Comparison of ENCODE assay signal across 1 cellular context in the genomic region with DNA sequence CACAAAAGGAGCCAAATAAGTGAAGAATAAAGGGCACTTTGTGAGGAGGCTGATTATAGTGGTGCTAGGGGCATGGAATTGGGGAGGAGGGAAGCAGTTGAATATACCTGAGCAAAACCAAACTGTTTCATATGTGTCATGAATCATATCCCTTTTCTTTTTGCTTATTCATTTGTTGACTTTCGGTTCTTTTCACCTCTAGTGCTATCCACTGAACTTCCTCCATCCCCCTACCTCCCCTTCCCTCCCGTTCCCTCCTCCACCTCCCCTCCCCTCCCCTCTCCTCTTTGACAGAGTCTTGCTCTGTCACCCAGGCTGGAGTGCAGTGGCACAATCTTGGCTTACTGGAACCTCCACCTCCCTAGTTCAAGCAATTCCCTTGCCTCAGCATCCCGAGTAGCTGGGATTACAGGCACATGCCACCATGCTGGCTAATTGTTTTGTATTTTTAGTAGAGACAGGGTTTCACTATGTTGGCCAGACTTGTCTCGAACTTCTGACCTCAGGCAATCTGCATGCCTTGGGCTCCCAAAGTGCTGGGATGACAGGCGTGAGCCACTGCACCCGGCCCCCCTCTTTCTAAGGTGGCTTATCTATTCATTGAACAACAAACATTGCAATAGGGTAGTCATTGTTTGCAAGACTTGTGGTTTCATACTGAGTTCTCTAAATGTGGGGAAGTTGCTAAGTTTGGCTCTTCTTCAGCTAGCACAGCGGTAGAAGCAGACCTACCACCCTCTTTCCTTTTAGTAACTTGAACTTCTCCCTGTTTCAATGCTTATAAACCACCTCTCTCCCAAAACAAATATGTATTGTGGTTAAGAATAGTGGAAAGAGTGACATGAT.
A peak's percentile ranks its signal among the peaks of the same experiment; 100 is the strongest.
TF ChIP-seq lines count a peak whose summit lies in the region.

No MANE protein-coding gene starts in this region.

TF ChIP-seq in K562, 482 proteins besides CTCF, POLR2A, EP300 and RAD21 (continued from another document and continues in another):
- TF ChIP-seq, protein P1, sequence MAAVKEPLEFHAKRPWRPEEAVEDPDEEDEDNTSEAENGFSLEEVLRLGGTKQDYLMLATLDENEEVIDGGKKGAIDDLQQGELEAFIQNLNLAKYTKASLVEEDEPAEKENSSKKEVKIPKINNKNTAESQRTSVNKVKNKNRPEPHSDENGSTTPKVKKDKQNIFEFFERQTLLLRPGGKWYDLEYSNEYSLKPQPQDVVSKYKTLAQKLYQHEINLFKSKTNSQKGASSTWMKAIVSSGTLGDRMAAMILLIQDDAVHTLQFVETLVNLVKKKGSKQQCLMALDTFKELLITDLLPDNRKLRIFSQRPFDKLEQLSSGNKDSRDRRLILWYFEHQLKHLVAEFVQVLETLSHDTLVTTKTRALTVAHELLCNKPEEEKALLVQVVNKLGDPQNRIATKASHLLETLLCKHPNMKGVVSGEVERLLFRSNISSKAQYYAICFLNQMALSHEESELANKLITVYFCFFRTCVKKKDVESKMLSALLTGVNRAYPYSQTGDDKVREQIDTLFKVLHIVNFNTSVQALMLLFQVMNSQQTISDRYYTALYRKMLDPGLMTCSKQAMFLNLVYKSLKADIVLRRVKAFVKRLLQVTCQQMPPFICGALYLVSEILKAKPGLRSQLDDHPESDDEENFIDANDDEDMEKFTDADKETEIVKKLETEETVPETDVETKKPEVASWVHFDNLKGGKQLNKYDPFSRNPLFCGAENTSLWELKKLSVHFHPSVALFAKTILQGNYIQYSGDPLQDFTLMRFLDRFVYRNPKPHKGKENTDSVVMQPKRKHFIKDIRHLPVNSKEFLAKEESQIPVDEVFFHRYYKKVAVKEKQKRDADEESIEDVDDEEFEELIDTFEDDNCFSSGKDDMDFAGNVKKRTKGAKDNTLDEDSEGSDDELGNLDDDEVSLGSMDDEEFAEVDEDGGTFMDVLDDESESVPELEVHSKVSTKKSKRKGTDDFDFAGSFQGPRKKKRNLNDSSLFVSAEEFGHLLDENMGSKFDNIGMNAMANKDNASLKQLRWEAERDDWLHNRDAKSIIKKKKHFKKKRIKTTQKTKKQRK (IDR thresholded peaks at IDR 0.05; ENCODE audit: borderline replicate concordance, low read depth, low read length) = no peak
- TF ChIP-seq HIVEP1 (CRISPR knock-in tag; IDR thresholded peaks at IDR 0.05) = no peak
- no peak; the same call in 1 of the 2 replicates for TF ChIP-seq TARDBP (IDR thresholded peaks at IDR 0.05)
- TF ChIP-seq U2AF1 (optimal IDR thresholded peaks at IDR 0.05; ENCODE audit: low read depth, low read length) = no peak
- peak; percentile 89 for TF ChIP-seq CEBPB (tag; IDR thresholded peaks at IDR 0.05)
- TF ChIP-seq, protein P2, sequence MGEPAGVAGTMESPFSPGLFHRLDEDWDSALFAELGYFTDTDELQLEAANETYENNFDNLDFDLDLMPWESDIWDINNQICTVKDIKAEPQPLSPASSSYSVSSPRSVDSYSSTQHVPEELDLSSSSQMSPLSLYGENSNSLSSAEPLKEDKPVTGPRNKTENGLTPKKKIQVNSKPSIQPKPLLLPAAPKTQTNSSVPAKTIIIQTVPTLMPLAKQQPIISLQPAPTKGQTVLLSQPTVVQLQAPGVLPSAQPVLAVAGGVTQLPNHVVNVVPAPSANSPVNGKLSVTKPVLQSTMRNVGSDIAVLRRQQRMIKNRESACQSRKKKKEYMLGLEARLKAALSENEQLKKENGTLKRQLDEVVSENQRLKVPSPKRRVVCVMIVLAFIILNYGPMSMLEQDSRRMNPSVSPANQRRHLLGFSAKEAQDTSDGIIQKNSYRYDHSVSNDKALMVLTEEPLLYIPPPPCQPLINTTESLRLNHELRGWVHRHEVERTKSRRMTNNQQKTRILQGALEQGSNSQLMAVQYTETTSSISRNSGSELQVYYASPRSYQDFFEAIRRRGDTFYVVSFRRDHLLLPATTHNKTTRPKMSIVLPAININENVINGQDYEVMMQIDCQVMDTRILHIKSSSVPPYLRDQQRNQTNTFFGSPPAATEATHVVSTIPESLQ (CRISPR knock-in tag; IDR thresholded peaks at IDR 0.05) = no peak
- TF ChIP-seq, protein P3, sequence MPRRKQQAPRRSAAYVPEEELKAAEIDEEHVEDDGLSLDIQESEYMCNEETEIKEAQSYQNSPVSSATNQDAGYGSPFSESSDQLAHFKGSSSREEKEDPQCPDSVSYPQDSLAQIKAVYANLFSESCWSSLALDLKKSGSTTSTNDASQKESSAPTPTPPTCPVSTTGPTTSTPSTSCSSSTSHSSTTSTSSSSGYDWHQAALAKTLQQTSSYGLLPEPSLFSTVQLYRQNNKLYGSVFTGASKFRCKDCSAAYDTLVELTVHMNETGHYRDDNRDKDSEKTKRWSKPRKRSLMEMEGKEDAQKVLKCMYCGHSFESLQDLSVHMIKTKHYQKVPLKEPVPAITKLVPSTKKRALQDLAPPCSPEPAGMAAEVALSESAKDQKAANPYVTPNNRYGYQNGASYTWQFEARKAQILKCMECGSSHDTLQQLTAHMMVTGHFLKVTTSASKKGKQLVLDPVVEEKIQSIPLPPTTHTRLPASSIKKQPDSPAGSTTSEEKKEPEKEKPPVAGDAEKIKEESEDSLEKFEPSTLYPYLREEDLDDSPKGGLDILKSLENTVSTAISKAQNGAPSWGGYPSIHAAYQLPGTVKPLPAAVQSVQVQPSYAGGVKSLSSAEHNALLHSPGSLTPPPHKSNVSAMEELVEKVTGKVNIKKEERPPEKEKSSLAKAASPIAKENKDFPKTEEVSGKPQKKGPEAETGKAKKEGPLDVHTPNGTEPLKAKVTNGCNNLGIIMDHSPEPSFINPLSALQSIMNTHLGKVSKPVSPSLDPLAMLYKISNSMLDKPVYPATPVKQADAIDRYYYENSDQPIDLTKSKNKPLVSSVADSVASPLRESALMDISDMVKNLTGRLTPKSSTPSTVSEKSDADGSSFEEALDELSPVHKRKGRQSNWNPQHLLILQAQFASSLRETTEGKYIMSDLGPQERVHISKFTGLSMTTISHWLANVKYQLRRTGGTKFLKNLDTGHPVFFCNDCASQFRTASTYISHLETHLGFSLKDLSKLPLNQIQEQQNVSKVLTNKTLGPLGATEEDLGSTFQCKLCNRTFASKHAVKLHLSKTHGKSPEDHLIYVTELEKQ (CRISPR knock-in tag; IDR thresholded peaks at IDR 0.05) = no peak
- TF ChIP-seq SOX6 (IDR thresholded peaks at IDR 0.05) = peak; percentile 99
- no peak for TF ChIP-seq HMG20B (CRISPR knock-in tag; IDR thresholded peaks at IDR 0.05)
- no peak for TF ChIP-seq PHF8 (IDR thresholded peaks at IDR 0.05; ENCODE audit: borderline replicate concordance, low read length)
- TF ChIP-seq, protein P4, sequence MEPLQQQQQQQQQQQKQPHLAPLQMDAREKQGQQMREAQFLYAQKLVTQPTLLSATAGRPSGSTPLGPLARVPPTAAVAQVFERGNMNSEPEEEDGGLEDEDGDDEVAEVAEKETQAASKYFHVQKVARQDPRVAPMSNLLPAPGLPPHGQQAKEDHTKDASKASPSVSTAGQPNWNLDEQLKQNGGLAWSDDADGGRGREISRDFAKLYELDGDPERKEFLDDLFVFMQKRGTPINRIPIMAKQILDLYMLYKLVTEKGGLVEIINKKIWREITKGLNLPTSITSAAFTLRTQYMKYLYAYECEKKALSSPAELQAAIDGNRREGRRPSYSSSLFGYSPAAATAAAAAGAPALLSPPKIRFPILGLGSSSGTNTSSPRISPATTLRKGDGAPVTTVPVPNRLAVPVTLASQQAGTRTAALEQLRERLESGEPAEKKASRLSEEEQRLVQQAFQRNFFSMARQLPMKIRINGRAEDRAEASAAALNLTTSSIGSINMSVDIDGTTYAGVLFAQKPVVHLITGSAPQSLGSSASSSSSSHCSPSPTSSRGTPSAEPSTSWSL (CRISPR knock-in tag; IDR thresholded peaks at IDR 0.05; ENCODE audit: borderline replicate concordance) = no peak
- TF ChIP-seq, protein P5, sequence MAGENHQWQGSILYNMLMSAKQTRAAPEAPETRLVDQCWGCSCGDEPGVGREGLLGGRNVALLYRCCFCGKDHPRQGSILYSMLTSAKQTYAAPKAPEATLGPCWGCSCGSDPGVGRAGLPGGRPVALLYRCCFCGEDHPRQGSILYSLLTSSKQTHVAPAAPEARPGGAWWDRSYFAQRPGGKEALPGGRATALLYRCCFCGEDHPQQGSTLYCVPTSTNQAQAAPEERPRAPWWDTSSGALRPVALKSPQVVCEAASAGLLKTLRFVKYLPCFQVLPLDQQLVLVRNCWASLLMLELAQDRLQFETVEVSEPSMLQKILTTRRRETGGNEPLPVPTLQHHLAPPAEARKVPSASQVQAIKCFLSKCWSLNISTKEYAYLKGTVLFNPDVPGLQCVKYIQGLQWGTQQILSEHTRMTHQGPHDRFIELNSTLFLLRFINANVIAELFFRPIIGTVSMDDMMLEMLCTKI (IDR thresholded peaks at IDR 0.05; ENCODE audit: partially characterized antibody) = no peak
- TF ChIP-seq, protein P6, sequence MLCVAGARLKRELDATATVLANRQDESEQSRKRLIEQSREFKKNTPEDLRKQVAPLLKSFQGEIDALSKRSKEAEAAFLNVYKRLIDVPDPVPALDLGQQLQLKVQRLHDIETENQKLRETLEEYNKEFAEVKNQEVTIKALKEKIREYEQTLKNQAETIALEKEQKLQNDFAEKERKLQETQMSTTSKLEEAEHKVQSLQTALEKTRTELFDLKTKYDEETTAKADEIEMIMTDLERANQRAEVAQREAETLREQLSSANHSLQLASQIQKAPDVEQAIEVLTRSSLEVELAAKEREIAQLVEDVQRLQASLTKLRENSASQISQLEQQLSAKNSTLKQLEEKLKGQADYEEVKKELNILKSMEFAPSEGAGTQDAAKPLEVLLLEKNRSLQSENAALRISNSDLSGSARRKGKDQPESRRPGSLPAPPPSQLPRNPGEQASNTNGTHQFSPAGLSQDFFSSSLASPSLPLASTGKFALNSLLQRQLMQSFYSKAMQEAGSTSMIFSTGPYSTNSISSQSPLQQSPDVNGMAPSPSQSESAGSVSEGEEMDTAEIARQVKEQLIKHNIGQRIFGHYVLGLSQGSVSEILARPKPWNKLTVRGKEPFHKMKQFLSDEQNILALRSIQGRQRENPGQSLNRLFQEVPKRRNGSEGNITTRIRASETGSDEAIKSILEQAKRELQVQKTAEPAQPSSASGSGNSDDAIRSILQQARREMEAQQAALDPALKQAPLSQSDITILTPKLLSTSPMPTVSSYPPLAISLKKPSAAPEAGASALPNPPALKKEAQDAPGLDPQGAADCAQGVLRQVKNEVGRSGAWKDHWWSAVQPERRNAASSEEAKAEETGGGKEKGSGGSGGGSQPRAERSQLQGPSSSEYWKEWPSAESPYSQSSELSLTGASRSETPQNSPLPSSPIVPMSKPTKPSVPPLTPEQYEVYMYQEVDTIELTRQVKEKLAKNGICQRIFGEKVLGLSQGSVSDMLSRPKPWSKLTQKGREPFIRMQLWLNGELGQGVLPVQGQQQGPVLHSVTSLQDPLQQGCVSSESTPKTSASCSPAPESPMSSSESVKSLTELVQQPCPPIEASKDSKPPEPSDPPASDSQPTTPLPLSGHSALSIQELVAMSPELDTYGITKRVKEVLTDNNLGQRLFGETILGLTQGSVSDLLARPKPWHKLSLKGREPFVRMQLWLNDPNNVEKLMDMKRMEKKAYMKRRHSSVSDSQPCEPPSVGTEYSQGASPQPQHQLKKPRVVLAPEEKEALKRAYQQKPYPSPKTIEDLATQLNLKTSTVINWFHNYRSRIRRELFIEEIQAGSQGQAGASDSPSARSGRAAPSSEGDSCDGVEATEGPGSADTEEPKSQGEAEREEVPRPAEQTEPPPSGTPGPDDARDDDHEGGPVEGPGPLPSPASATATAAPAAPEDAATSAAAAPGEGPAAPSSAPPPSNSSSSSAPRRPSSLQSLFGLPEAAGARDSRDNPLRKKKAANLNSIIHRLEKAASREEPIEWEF (CRISPR knock-in tag; IDR thresholded peaks at IDR 0.05) = no peak
- TF ChIP-seq ZBTB7A (IDR thresholded peaks at IDR 0.05; ENCODE audit: borderline replicate concordance, control insufficient read depth, low read depth, low read length) = no peak
- peak; percentile 61; the same call in 1 of the 2 replicates for TF ChIP-seq MIER1 (IDR thresholded peaks at IDR 0.05; ENCODE audit: low read depth)
- TF ChIP-seq SUPT5H (IDR thresholded peaks at IDR 0.05) = peak; percentile 58; the same call in 1 of the 2 replicates
- TF ChIP-seq, protein P7, sequence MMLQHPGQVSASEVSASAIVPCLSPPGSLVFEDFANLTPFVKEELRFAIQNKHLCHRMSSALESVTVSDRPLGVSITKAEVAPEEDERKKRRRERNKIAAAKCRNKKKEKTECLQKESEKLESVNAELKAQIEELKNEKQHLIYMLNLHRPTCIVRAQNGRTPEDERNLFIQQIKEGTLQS (IDR thresholded peaks at IDR 0.05) = peak; percentile 87
- TF ChIP-seq, protein P7 (CRISPR knock-in tag; conservative IDR thresholded peaks at IDR 0.05) = no peak
- TF ChIP-seq, protein P8, sequence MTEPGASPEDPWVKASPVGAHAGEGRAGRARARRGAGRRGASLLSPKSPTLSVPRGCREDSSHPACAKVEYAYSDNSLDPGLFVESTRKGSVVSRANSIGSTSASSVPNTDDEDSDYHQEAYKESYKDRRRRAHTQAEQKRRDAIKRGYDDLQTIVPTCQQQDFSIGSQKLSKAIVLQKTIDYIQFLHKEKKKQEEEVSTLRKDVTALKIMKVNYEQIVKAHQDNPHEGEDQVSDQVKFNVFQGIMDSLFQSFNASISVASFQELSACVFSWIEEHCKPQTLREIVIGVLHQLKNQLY (CRISPR knock-in tag; conservative IDR thresholded peaks at IDR 0.05) = no peak
- TF ChIP-seq SIN3B (IDR thresholded peaks at IDR 0.05; ENCODE audit: low read depth) = no peak
- no peak for TF ChIP-seq SNIP1 (IDR thresholded peaks at IDR 0.05; ENCODE audit: low read depth)
- TF ChIP-seq FOXJ3 (CRISPR knock-in tag; IDR thresholded peaks at IDR 0.05) = no peak
- no peak for TF ChIP-seq MECOM (CRISPR knock-in tag; IDR thresholded peaks at IDR 0.05)
- TF ChIP-seq ZNF354B (CRISPR knock-in tag; IDR thresholded peaks at IDR 0.05) = no peak
- TF ChIP-seq, protein P9, sequence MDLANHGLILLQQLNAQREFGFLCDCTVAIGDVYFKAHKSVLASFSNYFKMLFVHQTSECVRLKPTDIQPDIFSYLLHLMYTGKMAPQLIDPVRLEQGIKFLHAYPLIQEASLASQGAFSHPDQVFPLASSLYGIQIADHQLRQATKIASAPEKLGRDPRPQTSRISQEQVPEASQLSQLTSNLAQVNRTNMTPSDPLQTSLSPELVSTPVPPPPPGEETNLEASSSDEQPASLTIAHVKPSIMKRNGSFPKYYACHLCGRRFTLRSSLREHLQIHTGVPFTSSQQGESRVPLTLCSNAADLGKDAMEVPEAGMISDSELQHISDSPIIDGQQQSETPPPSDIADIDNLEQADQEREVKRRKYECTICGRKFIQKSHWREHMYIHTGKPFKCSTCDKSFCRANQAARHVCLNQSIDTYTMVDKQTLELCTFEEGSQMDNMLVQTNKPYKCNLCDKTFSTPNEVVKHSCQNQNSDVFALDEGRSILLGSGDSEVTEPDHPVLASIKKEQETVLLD (IDR thresholded peaks at IDR 0.05) = no peak; the same call in 1 of the 2 replicates
- no peak for TF ChIP-seq PCBP2 (IDR thresholded peaks at IDR 0.05; ENCODE audit: low read depth, low read length, poor library complexity, severe bottlenecking)
- TF ChIP-seq RAD51 (IDR thresholded peaks at IDR 0.05; ENCODE audit: borderline replicate concordance, low read depth) = no peak
- TF ChIP-seq CREB1 (IDR thresholded peaks at IDR 0.05) = no peak
- TF ChIP-seq CREB1 (CRISPR knock-in tag; IDR thresholded peaks at IDR 0.05) = no peak
- no peak for TF ChIP-seq ILK (tag; IDR thresholded peaks at IDR 0.05; ENCODE audit: borderline replicate concordance, low read depth)
- peak; percentile 55 for TF ChIP-seq MEF2D (tag; conservative IDR thresholded peaks at IDR 0.05; ENCODE audit: low read depth)
- no peak for TF ChIP-seq ZNF23 (CRISPR knock-in tag; IDR thresholded peaks at IDR 0.05)
- no peak for TF ChIP-seq PHB (CRISPR knock-in tag; IDR thresholded peaks at IDR 0.05)
- no peak for TF ChIP-seq MBD2 (IDR thresholded peaks at IDR 0.05; ENCODE audit: borderline replicate concordance, low read depth)
